9 cellular contexts compared by ENCODE assay signal in genomic region chr7:20172736-20173334, GRCh38. TPM values are rescaled to one million over a fixed set of nuclear protein-coding genes. Genes with fewer than 3 reads are reported as not detected.
DNase-seq lines count a peak whose midpoint lies in the region; ATAC-seq and TF ChIP-seq lines count a peak whose summit lies in the region.
"Had no signal": no experiment of that assay in that cellular context is flagged by ENCODE, and none has a peak within 500 bp of the region (broad histone marks: within the 10 kb centered on the region; RNA-seq: fewer than 3 reads in every experiment).

No MANE protein-coding gene starts in this region.

- 33% methylated on average over 3 of the region's 3 CpGs for WGBS in mammary epithelial cell (ENCODE audit: low coverage, missing lambda C conversion rate)

- H3K27me3 ChIP-seq in mammary epithelial cell (ENCODE audit: insufficient read depth, low read length) = no peaks in the 10 kb centered on the region

- intact Hi-C loops in mammary epithelial cell (cut with micrococcal nuclease) = loop anchor here (1.0 to 2.0 kb wide), 5 partner anchors 138 to 426 kb away; no protein-coding TSS in a partner anchor

- peak; percentile 70 to 81 for TF ChIP-seq CTCF in mammary epithelial cell (conservative IDR thresholded peaks at IDR 0.05 in 1 of 2, IDR thresholded peaks at IDR 0.05 in 1 of 2; ENCODE audit: extremely low read depth in 1 of 2, insufficient read depth in 1 of 2, low read depth in 1 of 2, low read length in 2 of 2)

- H3K27ac Mint-ChIP-seq in activated naive CD4-positive, alpha-beta T cell treated with anti-CD3 and anti-CD28 coated beads, Interleukin-2, amount 10 ng/mL, durations not matched to agents 7 days and 5 days = no peak overlapping the region
- H3K27ac Mint-ChIP-seq in memory B cell = no peak overlapping the region
- H3K27ac Mint-ChIP-seq: stimulated activated naive CD8-positive, alpha-beta T cell treated with anti-CD3 and anti-CD28 coated beads, Interleukin-15, amount 100 ng/mL, for 72 hours had no signal

- H3K4me1 Mint-ChIP-seq in activated naive CD4-positive, alpha-beta T cell treated with anti-CD3 and anti-CD28 coated beads, Interleukin-2, amount 10 ng/mL, durations not matched to agents 7 days and 5 days = no peaks in the 10 kb centered on the region
- no peaks in the 10 kb centered on the region for H3K4me1 Mint-ChIP-seq in memory B cell
- H3K4me1 Mint-ChIP-seq: stimulated activated naive CD8-positive, alpha-beta T cell treated with anti-CD3 and anti-CD28 coated beads, Interleukin-15, amount 100 ng/mL, for 72 hours had no signal

- BruUV-seq in mammary epithelial cell (replicated peaks; lab: Mats Ljungman, UMichigan) = no TSS peak

- H3K4me1 ChIP-seq in mammary epithelial cell (ENCODE audit: insufficient read depth, low read length) = no peaks in the 10 kb centered on the region

- H3K79me2 ChIP-seq in mammary epithelial cell (ENCODE audit: insufficient read depth, low read length) = no peaks in the 10 kb centered on the region

- no peaks in the 10 kb centered on the region for H3K9me3 ChIP-seq in mammary epithelial cell (replicated peaks; ENCODE audit: insufficient read depth, low read length)

- H2AFZ ChIP-seq in mammary epithelial cell (ENCODE audit: low read depth, low read length) = peak overlapping the region; percentile 5

- dilution Hi-C loops in mammary epithelial cell (cut with HindIII; ENCODE audit: low sequenced_read_pairs) = no loop called here

- H4K20me1 ChIP-seq in mammary epithelial cell (ENCODE audit: insufficient read depth, low read length) = no peaks in the 10 kb centered on the region

- H3K36me3 Mint-ChIP-seq in activated naive CD4-positive, alpha-beta T cell treated with anti-CD3 and anti-CD28 coated beads, Interleukin-2, amount 10 ng/mL, durations not matched to agents 7 days and 5 days = no peaks in the 10 kb centered on the region
- no peaks in the 10 kb centered on the region for H3K36me3 Mint-ChIP-seq in memory B cell

- ATAC-seq in HG02885 (IDR thresholded peaks at IDR 0.05; ENCODE audit: poor library complexity, unreplicated experiment) (peak; percentile 76), memory B cell (ENCODE audit: low read depth) (peak; percentile 62), HG03045 (IDR thresholded peaks at IDR 0.05; ENCODE audit: unreplicated experiment) (no peak)
- ATAC-seq: stimulated activated naive CD8-positive, alpha-beta T cell treated with anti-CD3 and anti-CD28 coated beads, Interleukin-15, amount 100 ng/mL, for 72 hours had no signal

- H3K36me3 ChIP-seq in mammary epithelial cell (ENCODE audit: insufficient read depth, low read length) = no peaks in the 10 kb centered on the region

- no peaks in the 10 kb centered on the region for H3K27me3 Mint-ChIP-seq in activated naive CD4-positive, alpha-beta T cell treated with anti-CD3 and anti-CD28 coated beads, Interleukin-2, amount 10 ng/mL, durations not matched to agents 7 days and 5 days
- H3K27me3 Mint-ChIP-seq in memory B cell = no peaks in the 10 kb centered on the region
- H3K27me3 Mint-ChIP-seq: stimulated activated naive CD8-positive, alpha-beta T cell treated with anti-CD3 and anti-CD28 coated beads, Interleukin-15, amount 100 ng/mL, for 72 hours had no signal

- no peak overlapping the region for H3K4me2 ChIP-seq in mammary epithelial cell (ENCODE audit: insufficient read depth, low read depth, low read length)

- DNase-seq in activated naive CD4-positive, alpha-beta T cell treated with anti-CD3 and anti-CD28 coated beads, Interleukin-2, amount 10 ng/mL, durations not matched to agents 7 days and 5 days = peak; percentile 29
- no peak for DNase-seq in activated naive CD4-positive, alpha-beta T cell treated with anti-CD3 and anti-CD28 coated beads, Interleukin-2, amount 50 U/mL, for 16 hours
- DNase-seq in NCI-H774 (lab: John Stamatoyannopoulos, UW) (peak; percentile 55), mammary epithelial cell (peak; percentile 41), memory B cell (ENCODE audit: low spot score in 2 of 2) (no peak)
- no peak for DNase-seq in activated effector memory CD4-positive, alpha-beta T cell treated with anti-CD3 and anti-CD28 coated beads, Interleukin-2, amount 50 U/mL, for 16 hours

- H3K9ac ChIP-seq in mammary epithelial cell (ENCODE audit: insufficient read depth, low read length) = no peak overlapping the region

- no peak overlapping the region for H3K27ac ChIP-seq in mammary epithelial cell (ENCODE audit: insufficient read depth, low read depth, low read length)

- no peaks in the 10 kb centered on the region for H3K9me3 Mint-ChIP-seq in activated naive CD4-positive, alpha-beta T cell treated with anti-CD3 and anti-CD28 coated beads, Interleukin-2, amount 10 ng/mL, durations not matched to agents 7 days and 5 days
- no peaks in the 10 kb centered on the region for H3K9me3 Mint-ChIP-seq in memory B cell
- H3K9me3 Mint-ChIP-seq: stimulated activated naive CD8-positive, alpha-beta T cell treated with anti-CD3 and anti-CD28 coated beads, Interleukin-15, amount 100 ng/mL, for 72 hours had no signal

- H3K4me3 ChIP-seq in mammary epithelial cell (replicated peaks in 1 of 3; ENCODE audit: insufficient read depth in 1 of 3, low read depth in 2 of 3, low read length in 3 of 3) = no peak overlapping the region

- H3K4me3 Mint-ChIP-seq in activated naive CD4-positive, alpha-beta T cell treated with anti-CD3 and anti-CD28 coated beads, Interleukin-2, amount 10 ng/mL, durations not matched to agents 7 days and 5 days = no peak overlapping the region
- no peak overlapping the region for H3K4me3 Mint-ChIP-seq in memory B cell
- H3K4me3 Mint-ChIP-seq: stimulated activated naive CD8-positive, alpha-beta T cell treated with anti-CD3 and anti-CD28 coated beads, Interleukin-15, amount 100 ng/mL, for 72 hours had no signal

- in situ Hi-C loops in mammary epithelial cell (cut with MboI; ENCODE audit: low sequenced_read_pairs in 2 of 2) = loop anchor here in 1 of 2 donors (10.0 to 25.0 kb wide), 2 partner anchors 414 to 418 kb away; no protein-coding TSS in a partner anchor

- CTCF ChIA-PET in activated naive CD4-positive, alpha-beta T cell treated with anti-CD3 and anti-CD28 coated beads, Interleukin-2, amount 10 ng/mL, durations not matched to agents 7 days and 5 days (lab: Charles Lee) = interaction anchor here (0.9 to 1.8 kb wide), 3 partner anchors 190 to 459 kb away, joined by 3 to 5 read pairs (median 3); no protein-coding TSS in a partner anchor
- CTCF ChIA-PET in mammary epithelial cell (lab: Charles Lee; ENCODE audit: low non-redundant PET) = interaction anchor here (0.6 kb wide), 2 partner anchors 425 to 459 kb away, joined by 3 to 4 read pairs; no protein-coding TSS in a partner anchor

RNA-seq across cellular contexts. Expression of gene MACC1, which starts 44.3 kb away (rescaled TPM):
- 1 to 10 TPM; 3.0 to 3.2 TPM for total RNA-seq in mammary epithelial cell
- polyA plus RNA-seq in mammary epithelial cell = 0.51 TPM
- not detected for polyA minus RNA-seq in mammary epithelial cell

Comparison
In these comparisons a context has a peak if more than half of its experiments do, and no peak if none do; other contexts are left out.
1. DNase-seq: peak in activated naive CD4-positive, alpha-beta T cell treated with anti-CD3 and anti-CD28 coated beads, Interleukin-2, amount 10 ng/mL, durations not matched to agents 7 days and 5 days (single experiment), NCI-H774 (single experiment) and mammary epithelial cell (single experiment); none in activated naive CD4-positive, alpha-beta T cell treated with anti-CD3 and anti-CD28 coated beads, Interleukin-2, amount 50 U/mL, for 16 hours (single experiment), memory B cell (0 of 2) and activated effector memory CD4-positive, alpha-beta T cell treated with anti-CD3 and anti-CD28 coated beads, Interleukin-2, amount 50 U/mL, for 16 hours (single experiment).